ENCODE assay signal across 1 cellular context in the genomic region with DNA sequence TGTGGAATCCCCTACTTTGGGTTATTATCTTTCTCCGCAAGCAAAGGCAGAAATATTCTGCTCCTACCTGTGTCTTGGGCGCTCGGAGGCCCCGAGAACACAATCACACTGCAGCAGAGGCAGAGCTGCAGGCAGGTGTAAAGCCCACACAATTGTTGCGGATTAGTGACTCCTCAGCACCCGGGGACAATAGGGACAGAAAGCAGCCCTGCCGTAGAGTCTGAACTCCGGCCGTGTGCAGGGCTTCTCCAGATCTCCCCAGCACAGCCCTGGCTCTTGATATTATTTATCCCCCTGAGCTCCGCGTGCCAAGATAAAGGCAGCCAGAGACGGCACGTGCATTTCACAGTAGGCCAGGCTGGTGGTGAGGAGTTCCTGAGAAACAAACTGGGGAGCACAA.
TF ChIP-seq lines count a peak whose summit lies in the region.

No MANE protein-coding gene starts in this region.

TF ChIP-seq in GM23338, 12 proteins besides CTCF, POLR2A, EP300 and RAD21 (continued from another document):
- TF ChIP-seq, protein P1, sequence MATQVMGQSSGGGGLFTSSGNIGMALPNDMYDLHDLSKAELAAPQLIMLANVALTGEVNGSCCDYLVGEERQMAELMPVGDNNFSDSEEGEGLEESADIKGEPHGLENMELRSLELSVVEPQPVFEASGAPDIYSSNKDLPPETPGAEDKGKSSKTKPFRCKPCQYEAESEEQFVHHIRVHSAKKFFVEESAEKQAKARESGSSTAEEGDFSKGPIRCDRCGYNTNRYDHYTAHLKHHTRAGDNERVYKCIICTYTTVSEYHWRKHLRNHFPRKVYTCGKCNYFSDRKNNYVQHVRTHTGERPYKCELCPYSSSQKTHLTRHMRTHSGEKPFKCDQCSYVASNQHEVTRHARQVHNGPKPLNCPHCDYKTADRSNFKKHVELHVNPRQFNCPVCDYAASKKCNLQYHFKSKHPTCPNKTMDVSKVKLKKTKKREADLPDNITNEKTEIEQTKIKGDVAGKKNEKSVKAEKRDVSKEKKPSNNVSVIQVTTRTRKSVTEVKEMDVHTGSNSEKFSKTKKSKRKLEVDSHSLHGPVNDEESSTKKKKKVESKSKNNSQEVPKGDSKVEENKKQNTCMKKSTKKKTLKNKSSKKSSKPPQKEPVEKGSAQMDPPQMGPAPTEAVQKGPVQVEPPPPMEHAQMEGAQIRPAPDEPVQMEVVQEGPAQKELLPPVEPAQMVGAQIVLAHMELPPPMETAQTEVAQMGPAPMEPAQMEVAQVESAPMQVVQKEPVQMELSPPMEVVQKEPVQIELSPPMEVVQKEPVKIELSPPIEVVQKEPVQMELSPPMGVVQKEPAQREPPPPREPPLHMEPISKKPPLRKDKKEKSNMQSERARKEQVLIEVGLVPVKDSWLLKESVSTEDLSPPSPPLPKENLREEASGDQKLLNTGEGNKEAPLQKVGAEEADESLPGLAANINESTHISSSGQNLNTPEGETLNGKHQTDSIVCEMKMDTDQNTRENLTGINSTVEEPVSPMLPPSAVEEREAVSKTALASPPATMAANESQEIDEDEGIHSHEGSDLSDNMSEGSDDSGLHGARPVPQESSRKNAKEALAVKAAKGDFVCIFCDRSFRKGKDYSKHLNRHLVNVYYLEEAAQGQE (IDR thresholded peaks at IDR 0.05; ENCODE audit: unreplicated experiment) = no peak
- no peak for TF ChIP-seq ZNF114 (CRISPR knock-in tag; IDR thresholded peaks at IDR 0.05)
- TF ChIP-seq CREB1 (CRISPR knock-in tag; IDR thresholded peaks at IDR 0.05; ENCODE audit: low read depth) = no peak
- no peak for TF ChIP-seq ETS1 (IDR thresholded peaks at IDR 0.05)
- TF ChIP-seq ZNF462 (CRISPR knock-in tag; IDR thresholded peaks at IDR 0.05) = no peak
TF ChIP-seq in GM23338: peak in this region for 0.
